Comparison of ENCODE assay signal across 8 cellular contexts in the genomic region with DNA sequence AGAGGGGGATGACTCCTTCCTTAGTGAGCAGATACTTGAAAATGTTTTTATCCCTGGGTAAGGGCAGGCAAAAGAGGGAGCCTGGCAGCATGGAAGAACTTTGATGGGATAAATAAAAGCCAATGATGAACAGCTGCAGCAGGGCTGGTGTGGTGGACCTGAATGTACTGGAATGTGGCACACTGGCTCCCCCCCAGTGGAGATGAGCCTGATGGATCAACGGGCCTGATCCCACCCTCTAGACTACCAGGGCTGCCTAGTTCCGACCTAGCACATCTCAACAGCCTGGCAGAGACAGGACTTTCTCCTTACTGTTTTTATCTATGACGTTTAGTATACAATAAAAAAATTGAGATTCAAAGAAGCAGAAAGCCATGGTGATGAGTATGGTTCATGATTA. TPM values are rescaled to one million over a fixed set of nuclear protein-coding genes. Genes with fewer than 3 reads are reported as not detected.
"Had no signal": no experiment of that assay in that cellular context is flagged by ENCODE, and none has a peak within 500 bp of the region (broad histone marks: within the 10 kb centered on the region; RNA-seq: fewer than 3 reads in every experiment).

No MANE protein-coding gene starts in this region.

- DNase-seq: GDM1, GF-D8 had no signal

- ATAC-seq: GM12878 had no signal

- FAIRE-seq: G401.6, GM12878, GM12891, GM12892, GM18507, GM19239 had no signal

- H3K4me3 ChIP-seq: GM12878 had no signal

RNA-seq across cellular contexts. Expression of a gene that starts 20.5 kb away (rescaled TPM):
- total RNA-seq: GM12878 had no signal

RNA-seq across cellular contexts. Expression of a gene that starts 25.0 kb away (rescaled TPM):
- total RNA-seq: GM12878 had no signal

RNA-seq across cellular contexts. Expression of a gene that starts 42.4 kb away (rescaled TPM):
- total RNA-seq: GM12878 had no signal
- polyA plus RNA-seq: GM12878 had no signal

RNA-seq across cellular contexts. Expression of a gene that starts 52.4 kb away (rescaled TPM):
- total RNA-seq: GM12878 had no signal
